In the genomic region with DNA sequence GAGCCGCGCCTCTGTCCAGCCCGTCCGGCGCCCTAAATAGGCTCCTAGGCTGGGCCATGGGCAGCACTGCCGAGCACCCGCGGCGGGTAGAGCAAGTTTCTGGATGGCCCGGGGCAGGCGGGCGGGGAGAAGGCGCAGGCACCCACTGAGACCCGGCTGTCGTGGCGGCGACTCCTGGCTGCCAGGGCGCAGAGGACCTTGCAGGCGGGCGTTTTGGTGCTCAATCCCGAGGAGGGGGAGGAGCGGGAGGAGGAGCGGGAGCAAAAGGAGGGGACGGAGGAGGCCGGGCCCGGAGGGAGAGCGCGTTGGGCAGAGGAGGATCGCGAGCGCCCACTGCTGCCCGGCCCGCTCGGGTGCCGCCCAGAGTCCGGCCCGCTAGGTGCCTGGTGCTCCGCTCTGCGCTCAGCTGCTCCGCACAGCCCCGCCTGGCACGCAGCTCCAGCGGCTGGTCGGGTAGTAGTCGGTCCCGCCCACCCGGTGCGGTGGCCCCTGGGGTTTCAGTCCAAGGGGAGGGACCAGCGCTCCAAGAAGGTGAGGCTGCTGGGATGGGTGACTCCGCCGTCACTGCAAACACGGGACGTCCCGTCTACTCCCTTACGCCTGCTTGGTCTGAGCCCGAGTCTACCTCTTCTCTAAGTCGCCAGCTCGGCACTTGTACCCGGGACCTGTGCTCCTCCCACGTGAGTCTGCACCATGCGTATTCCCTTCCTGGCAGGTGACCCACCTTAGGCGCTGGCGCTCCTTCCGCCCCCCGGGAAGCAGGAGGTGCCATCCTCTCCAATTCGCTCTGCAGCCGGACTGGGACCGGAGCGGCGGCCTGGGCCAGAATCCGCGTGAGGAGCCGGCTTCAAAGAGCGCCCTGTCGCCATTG, we compare ENCODE assay signal across 8 cellular contexts. TPM values are rescaled to one million over a fixed set of nuclear protein-coding genes. Genes with fewer than 3 reads are reported as not detected.
DNase-seq lines count a peak whose midpoint lies in the region; ATAC-seq, FAIRE-seq and TF ChIP-seq lines count a peak whose summit lies in the region.

Gene HS3ST1 (minus strand): TSS at position 194 of the 871 bp plus-strand sequence. CDS start 28,889 bp downstream, outside the sequence.

- H3K4me3 ChIP-seq in HUES48 (ENCODE audit: low read depth, low read length) (peak within 1 kb of the TSS; percentile 86), RWPE2 (ENCODE audit: severe bottlenecking) (peak within 1 kb of the TSS; percentile 50), kidney (ENCODE audit: low read length in 2 of 2) (peak within 1 kb of the TSS; percentile 77 to 82), skin epidermis (peak within 1 kb of the TSS; percentile 28 to 62 (median 50))

- H3K9ac ChIP-seq in HUES48 (ENCODE audit: low read depth, low read length) (peak within 1 kb of the TSS; percentile 32), kidney (ENCODE audit: low read length in 2 of 2) (peak within 1 kb of the TSS in 1 of 2 donors; percentile 60)

- no peak for FAIRE-seq in kidney (lab: Jason Lieb, UNC)

- peak; percentile 47 for DNase-seq in DMS153 treated with DMSO at 0.1 percent for 48 hours (lab: John Stamatoyannopoulos, UW; ENCODE audit: unreplicated experiment)
- peak; percentile 85 for DNase-seq in RWPE2 (ENCODE audit: low spot score)
- DNase-seq in cerebellar cortex (ENCODE audit: low spot score), result peak; percentile 89
- peak; percentile 96 for DNase-seq in kidney
- DNase-seq in NK-92 treated with Interleukin-12 subunit alpha and Interleukin-12 subunit beta, amount 100 ng/mL, for 24 hours (lab: John Stamatoyannopoulos, UW), result no peak

- H3K4me1 ChIP-seq in HUES48 (ENCODE audit: control insufficient read depth, insufficient read depth, low read length), result peaks cover 8% of the 10 kb centered on the region; the same call in 1 of the 2 replicates
- peaks cover 7% of the 10 kb centered on the region for H3K4me1 ChIP-seq in RWPE2 (ENCODE audit: insufficient read depth, poor library complexity, severe bottlenecking)
- H3K4me1 ChIP-seq in kidney (ENCODE audit: control insufficient read depth in 1 of 2, insufficient read depth in 1 of 2, low read depth in 1 of 2, low read length in 2 of 2), result peaks cover 0 to 10% of the 10 kb centered on the region in 2 donors

- H3K36me3 ChIP-seq in HUES48 (ENCODE audit: control insufficient read depth, insufficient read depth, low read length) (no peaks in the 10 kb centered on the region), RWPE2 (ENCODE audit: low read depth) (no peaks in the 10 kb centered on the region), kidney (ENCODE audit: control insufficient read depth in 1 of 2, insufficient read depth in 2 of 2, low read length in 2 of 2) (no peaks in the 10 kb centered on the region)

- peaks cover 48% of the 10 kb centered on the region for H3K27me3 ChIP-seq in HUES48 (ENCODE audit: control insufficient read depth, insufficient read depth, low read length)
- peaks cover 3% of the 10 kb centered on the region for H3K27me3 ChIP-seq in RWPE2 (ENCODE audit: insufficient read depth, poor library complexity, severe bottlenecking)

- H3K9me3 ChIP-seq in HUES48 (ENCODE audit: control insufficient read depth, insufficient read depth, low read length) (no peaks in the 10 kb centered on the region), RWPE2 (ENCODE audit: severe bottlenecking) (no peaks in the 10 kb centered on the region), kidney (ENCODE audit: control insufficient read depth in 1 of 2, low read length in 2 of 2) (no peaks in the 10 kb centered on the region)

- H3K27ac ChIP-seq in HUES48 (ENCODE audit: low read depth, low read length) (no peak within 1 kb of the TSS), RWPE2 (ENCODE audit: poor library complexity, severe bottlenecking) (peak within 1 kb of the TSS; percentile 32), kidney (ENCODE audit: low read depth in 2 of 2, low read length in 2 of 2) (peak within 1 kb of the TSS; percentile 34 to 79), skin epidermis (peak within 1 kb of the TSS in 15 of 21 experiments; percentile 12 to 78 (median 48))

- TF ChIP-seq CTCF in RWPE2 (IDR thresholded peaks at IDR 0.05; ENCODE audit: poor library complexity, severe bottlenecking), result peak; percentile 91
- peak; percentile 56 for TF ChIP-seq CTCF in kidney (IDR thresholded peaks at IDR 0.05; ENCODE audit: borderline replicate concordance, extremely low read depth, insufficient read depth)

- ATAC-seq in GM21447 (IDR thresholded peaks at IDR 0.05; ENCODE audit: unreplicated experiment), result peak; percentile 77
- ATAC-seq in RWPE2 (ENCODE audit: low read depth), result peak; percentile 88

- intact Hi-C loops in kidney (cut with DNase I), result no loop called here

RNA-seq across cellular contexts. Expression of gene HS3ST1, which starts in this region (rescaled TPM):
- total RNA-seq in kidney, result 39.0 TPM
- polyA plus RNA-seq in kidney (ENCODE audit: insufficient read depth, low read depth, low replicate concordance), result 1.1 TPM
